17 cellular contexts compared by ENCODE assay signal in genomic region chr6:126152346-126152745, GRCh38.
DNase-seq lines count a peak whose midpoint lies in the region; FAIRE-seq and TF ChIP-seq lines count a peak whose summit lies in the region.
"Had no signal": no experiment of that assay in that cellular context is flagged by ENCODE, and none has a peak within 500 bp of the region (broad histone marks: within the 10 kb centered on the region; RNA-seq: fewer than 3 reads in every experiment).

No MANE protein-coding gene starts in this region.

- H3K9me3 ChIP-seq in H1 (ENCODE audit: insufficient read depth in 2 of 2, low read depth in 1 of 2, low read length in 1 of 2) (no peaks in the 10 kb centered on the region), smooth muscle cell (replicated peaks; ENCODE audit: low read depth) (no peaks in the 10 kb centered on the region)
- H3K9me3 ChIP-seq: BLaER1 treated with 17β-estradiol and CSF1 and Interleukin-3, amounts not matched to agents 10 nM and 100 nM had no signal

- H2BK5ac ChIP-seq in H1 (ENCODE audit: low read depth, low read length) = no peak overlapping the region

- no peak overlapping the region for H2BK20ac ChIP-seq in H1 (ENCODE audit: low read length)

- no peak overlapping the region for H4K8ac ChIP-seq in H1 (ENCODE audit: extremely low read depth, insufficient read depth, low read length)

- H3K36me3 ChIP-seq in H1 (ENCODE audit: control insufficient read depth in 2 of 4, insufficient read depth in 4 of 4, low read length in 3 of 4) = no peaks in the 10 kb centered on the region
- no peaks in the 10 kb centered on the region for H3K36me3 ChIP-seq in smooth muscle cell (ENCODE audit: low read depth)
- H3K36me3 ChIP-seq: BLaER1 treated with 17β-estradiol and CSF1 and Interleukin-3, amounts not matched to agents 10 nM and 100 nM had no signal

- no peak for TF ChIP-seq POLR2A in H1 (IDR thresholded peaks at IDR 0.05; ENCODE audit: control extremely low read depth in 1 of 2, low read depth in 2 of 2, low read length in 2 of 2)

- H3K4me1 ChIP-seq in H1 (replicated peaks in 1 of 4; ENCODE audit: control insufficient read depth in 3 of 4, insufficient read depth in 4 of 4, low read length in 3 of 4) = no peaks in the 10 kb centered on the region
- H3K4me1 ChIP-seq in smooth muscle cell (ENCODE audit: low read depth) = peaks cover 25% of the 10 kb centered on the region

- no peak overlapping the region for H2BK15ac ChIP-seq in H1 (ENCODE audit: low read length)

- no peaks in the 10 kb centered on the region for H3F3A ChIP-seq in smooth muscle cell (ENCODE audit: low read depth)

- no peaks in the 10 kb centered on the region for H3K79me1 ChIP-seq in H1 (ENCODE audit: low read depth, low read length)

- no peak overlapping the region for H2AK5ac ChIP-seq in H1 (ENCODE audit: low read depth, low read length)

- no peak overlapping the region for H3K18ac ChIP-seq in H1 (ENCODE audit: extremely low read depth, low read length)

- DNase-seq in D721Med (ENCODE audit: insufficient read length, low spot score) (peak; percentile 15), HTR-8/SVneo (ENCODE audit: insufficient read length, low spot score) (no peak), H1 (ENCODE audit: low read depth in 1 of 2, low spot score in 2 of 2) (no peak), smooth muscle cell (lab: John Stamatoyannopoulos, UW; ENCODE audit: unreplicated experiment) (no peak), CD1c-positive myeloid dendritic cell (ENCODE audit: extremely low spot score) (no peak), SK-N-DZ (ENCODE audit: low spot score) (no peak)
- DNase-seq in activated CD4-positive, alpha-beta T cell treated with anti-CD3 and anti-CD28 coated beads, Interleukin-2, amount 50 U/mL, for 48 hours = no peak
- DNase-seq: CD4-positive, CD25-positive, alpha-beta regulatory T cell; DMS 273 treated with DMSO at 0.1 percent for 48 hours; DMS53; DND-41; EL; GM23248; H7 had no signal

- CTCF ChIA-PET in H1 (lab: Charles Lee; ENCODE audit: partially characterized antibody) = interaction anchor here (0.6 kb wide), 1 partner anchor 35 kb away, joined by 3 read pairs; no protein-coding TSS in a partner anchor

- H4K20me1 ChIP-seq in H1 (replicated peaks in 1 of 2; ENCODE audit: control insufficient read depth in 1 of 2, insufficient read depth in 2 of 2, low read length in 2 of 2) = no peaks in the 10 kb centered on the region
- no peaks in the 10 kb centered on the region for H4K20me1 ChIP-seq in smooth muscle cell (ENCODE audit: low read depth)
- H4K20me1 ChIP-seq: BLaER1 treated with 17β-estradiol and CSF1 and Interleukin-3, amounts not matched to agents 10 nM and 100 nM had no signal

- H3K9ac ChIP-seq in H1 (replicated peaks in 1 of 4; ENCODE audit: extremely low read depth in 1 of 4, low read depth in 3 of 4, low read length in 3 of 4) (no peak overlapping the region), smooth muscle cell (ENCODE audit: low read depth) (no peak overlapping the region)
- H3K9ac ChIP-seq: BLaER1 treated with 17β-estradiol and CSF1 and Interleukin-3, amounts not matched to agents 10 nM and 100 nM; GM23248; KMS-11 had no signal

- no peak overlapping the region for H3K56ac ChIP-seq in H1 (replicated peaks; ENCODE audit: insufficient read length, low read depth, low read length)

- H3K4me2 ChIP-seq in H1 (ENCODE audit: insufficient read depth in 1 of 2, low read depth in 2 of 2, low read length in 2 of 2) (no peak overlapping the region), smooth muscle cell (no peak overlapping the region)
- H3K4me2 ChIP-seq: BLaER1 treated with 17β-estradiol and CSF1 and Interleukin-3, amounts not matched to agents 10 nM and 100 nM; KMS-11 had no signal

- POLR2A ChIA-PET in H1 (lab: Charles Lee; ENCODE audit: partially characterized antibody) = no interaction called here

- H3K79me2 ChIP-seq in H1 (ENCODE audit: control insufficient read depth in 1 of 2, insufficient read depth in 2 of 2, low read length in 2 of 2) (no peaks in the 10 kb centered on the region), smooth muscle cell (ENCODE audit: low read depth) (no peaks in the 10 kb centered on the region)

- TF ChIP-seq CTCF in D721Med (IDR thresholded peaks at IDR 0.05; ENCODE audit: insufficient read depth, missing control alignments) (no peak), H1 (IDR thresholded peaks at IDR 0.05; ENCODE audit: control extremely low read depth in 1 of 3, insufficient read depth in 1 of 3, low read depth in 1 of 3, low read length in 3 of 3) (no peak), smooth muscle cell (IDR thresholded peaks at IDR 0.05; ENCODE audit: borderline replicate concordance, insufficient read depth, poor library complexity, severe bottlenecking) (no peak)

- no peak for TF ChIP-seq RAD21 in H1 (IDR thresholded peaks at IDR 0.05 in 1 of 2, conservative IDR thresholded peaks at IDR 0.05 in 1 of 2; ENCODE audit: low read depth in 2 of 2, low read length in 2 of 2)

- H3K23ac ChIP-seq in H1 (ENCODE audit: insufficient read length) = no peak overlapping the region

- H3K4me3 ChIP-seq in H1 (ENCODE audit: extremely low read depth in 1 of 4, insufficient read depth in 2 of 4, low read depth in 3 of 4, low read length in 4 of 4) = no peak overlapping the region
- H3K4me3 ChIP-seq in smooth muscle cell = no peak overlapping the region
- H3K4me3 ChIP-seq: BLaER1 treated with 17β-estradiol and CSF1 and Interleukin-3, amounts not matched to agents 10 nM and 100 nM; GM12878; GM23248 had no signal

- H3K23me2 ChIP-seq in H1 (ENCODE audit: low read depth, low read length) = no peaks in the 10 kb centered on the region

- H3K27ac ChIP-seq in H1 (ENCODE audit: low read depth, low read length) (no peak overlapping the region), smooth muscle cell (ENCODE audit: low read depth) (peak overlapping the region; percentile 5)
- H3K27ac ChIP-seq: BLaER1 treated with 17β-estradiol and CSF1 and Interleukin-3, amounts not matched to agents 10 nM and 100 nM; GM23248; KMS-11 had no signal

- no peak overlapping the region for H2AFZ ChIP-seq in H1 (ENCODE audit: low read length)
- no peak overlapping the region for H2AFZ ChIP-seq in smooth muscle cell (ENCODE audit: low read depth)
- H2AFZ ChIP-seq: GM23248 had no signal

- FAIRE-seq in D721Med (lab: Jason Lieb, UNC) = peak; percentile 91
- peak; percentile 16 for FAIRE-seq in HTR-8/SVneo (lab: Jason Lieb, UNC)
- FAIRE-seq in H1 (lab: Jason Lieb, UNC) = peak; percentile 36
- FAIRE-seq: GM12878 had no signal

- TF ChIP-seq EP300 in H1 (IDR thresholded peaks at IDR 0.05; ENCODE audit: borderline replicate concordance in 1 of 2, low read depth in 2 of 2, low read length in 2 of 2) = no peak

- no peak overlapping the region for H4K5ac ChIP-seq in H1 (ENCODE audit: insufficient read length, low read depth, low read length)

- no peak overlapping the region for H2BK120ac ChIP-seq in H1 (replicated peaks; ENCODE audit: low read depth, low read length)

- no peak overlapping the region for H2BK12ac ChIP-seq in H1 (ENCODE audit: low read depth, low read length)

- no peak overlapping the region for H4K91ac ChIP-seq in H1 (replicated peaks; ENCODE audit: insufficient read length, low read length)

- H3K4ac ChIP-seq in H1 (replicated peaks; ENCODE audit: insufficient read length, low read depth, low read length) = no peak overlapping the region

- H3K27me3 ChIP-seq in H1 (replicated peaks in 1 of 4; ENCODE audit: control insufficient read depth in 3 of 4, extremely low read depth in 1 of 4, insufficient read depth in 3 of 4, low read length in 3 of 4) = no peaks in the 10 kb centered on the region
- H3K27me3 ChIP-seq in smooth muscle cell (ENCODE audit: low read depth) = no peaks in the 10 kb centered on the region
- H3K27me3 ChIP-seq: BLaER1 treated with 17β-estradiol and CSF1 and Interleukin-3, amounts not matched to agents 10 nM and 100 nM had no signal

- no peak overlapping the region for H3K14ac ChIP-seq in H1 (ENCODE audit: insufficient read length)

TF ChIP-seq in H1, 55 proteins besides CTCF, POLR2A, EP300 and RAD21 (continues in another document):
- no peak for TF ChIP-seq TAF1 (IDR thresholded peaks at IDR 0.05; ENCODE audit: low read depth, low read length)
- no peak for TF ChIP-seq SRF (IDR thresholded peaks at IDR 0.05; ENCODE audit: low read depth, low read length)
- TF ChIP-seq JUN (IDR thresholded peaks at IDR 0.05; ENCODE audit: low read depth, low read length) = no peak
- TF ChIP-seq POLR2AphosphoS5 (IDR thresholded peaks at IDR 0.05; ENCODE audit: low read depth, low read length) = no peak
- no peak for TF ChIP-seq RNF2 (IDR thresholded peaks at IDR 0.05; ENCODE audit: borderline replicate concordance, low read depth, low read length, missing control alignments, poor library complexity, severe bottlenecking)
- no peak for TF ChIP-seq TAF7 (optimal IDR thresholded peaks at IDR 0.05; ENCODE audit: borderline replicate concordance, low read depth, low read length)
- no peak for TF ChIP-seq BRCA1 (IDR thresholded peaks at IDR 0.05; ENCODE audit: low read depth, low read length)
- no peak for TF ChIP-seq RBBP5 (IDR thresholded peaks at IDR 0.05; ENCODE audit: borderline replicate concordance, low read depth, low read length)
- TF ChIP-seq TEAD4 (IDR thresholded peaks at IDR 0.05; ENCODE audit: low read depth, low read length) = no peak
- TF ChIP-seq CHD1 (IDR thresholded peaks at IDR 0.05; ENCODE audit: low read depth, low read length) = no peak
- no peak for TF ChIP-seq TBP (IDR thresholded peaks at IDR 0.05; ENCODE audit: low read depth, low read length)
- TF ChIP-seq KDM5A (IDR thresholded peaks at IDR 0.05; ENCODE audit: low read length) = no peak
- TF ChIP-seq SP1 (IDR thresholded peaks at IDR 0.05; ENCODE audit: low read depth, low read length) = no peak
- no peak for TF ChIP-seq USF2 (IDR thresholded peaks at IDR 0.05; ENCODE audit: low read length)
